ENCODE assay signal across 16 cellular contexts in genomic region chr16:87356491-87356853, GRCh38.
"Had no signal": no experiment of that assay in that cellular context is flagged by ENCODE, and none has a peak within 500 bp of the region (broad histone marks: within the 10 kb centered on the region; RNA-seq: fewer than 3 reads in every experiment).

No MANE protein-coding gene starts in this region.

- H3K27me3 Mint-ChIP-seq: naive thymus-derived CD4-positive, alpha-beta T cell; progenitor cell of endocrine pancreas; stimulated activated naive B cell treated with anti-CD40 and anti-IgM and Interleukin-4, amounts not matched to agents 10 μg/mL and 1 μg/mL and 100 μg/mL, for 72 hours had no signal

- H3K9me3 ChIP-seq: pancreas had no signal

- H3K4me1 ChIP-seq: pancreas had no signal

- H3K27ac ChIP-seq: coronary artery, pancreas had no signal

- H3K4me3 Mint-ChIP-seq: naive thymus-derived CD4-positive, alpha-beta T cell; stimulated activated naive B cell treated with anti-CD40 and anti-IgM and Interleukin-4, amounts not matched to agents 10 μg/mL and 1 μg/mL and 100 μg/mL, for 72 hours had no signal

- H3K4me3 ChIP-seq: coronary artery, pancreas had no signal

- H3K27ac Mint-ChIP-seq: progenitor cell of endocrine pancreas; stimulated activated naive B cell treated with anti-CD40 and anti-IgM and Interleukin-4, amounts not matched to agents 10 μg/mL and 1 μg/mL and 100 μg/mL, for 72 hours had no signal

- H3K9me3 Mint-ChIP-seq: naive thymus-derived CD4-positive, alpha-beta T cell; stimulated activated naive B cell treated with anti-CD40 and anti-IgM and Interleukin-4, amounts not matched to agents 10 μg/mL and 1 μg/mL and 100 μg/mL, for 72 hours had no signal

- H3K27me3 ChIP-seq: pancreas had no signal

- FAIRE-seq: frontal cortex, pancreas, urothelium cell line had no signal

- ATAC-seq: naive thymus-derived CD4-positive, alpha-beta T cell; pancreas; stimulated activated naive B cell treated with anti-CD40 and anti-IgM and Interleukin-4, amounts not matched to agents 10 μg/mL and 1 μg/mL and 100 μg/mL, for 72 hours had no signal

- DNase-seq: effector CD4-positive, alpha-beta T cell; islet precursor cell; mammary epithelial cell; naive thymus-derived CD4-positive, alpha-beta T cell; nucleus accumbens; right cardiac atrium; stimulated activated CD4-positive, alpha-beta T cell treated with anti-CD3 and anti-CD28 coated beads, Interleukin-15, amount 100 ng/mL, for 24 hours; stimulated activated CD4-positive, alpha-beta T cell treated with anti-CD3 and anti-CD28 coated beads, Interleukin-1b, Interleukin-23, amount 100 ng/mL, for 48 hours; stimulated activated CD4-positive, alpha-beta T cell treated with anti-CD3 and anti-CD28 coated beads, Interleukin-4, amount 100 ng/mL, for 24 hours; stimulated activated naive B cell treated with anti-CD40 and anti-IgM and Interleukin-4, amounts not matched to agents 10 μg/mL and 1 μg/mL and 100 μg/mL, for 72 hours; trophoblast cell had no signal
